ENCODE assay signal across 8 cellular contexts in genomic region chr9:33517373-33517772, GRCh38. TPM values are rescaled to one million over a fixed set of nuclear protein-coding genes. Genes with fewer than 3 reads are reported as not detected.
DNase-seq lines count a peak whose midpoint lies in the region; ATAC-seq and TF ChIP-seq lines count a peak whose summit lies in the region.

No MANE protein-coding gene starts in this region.

- H3K4me1 Mint-ChIP-seq in natural killer cell (no peaks in the 10 kb centered on the region), chondrocyte (ENCODE audit: low read depth) (peaks cover 10% of the 10 kb centered on the region)
- H3K4me1 Mint-ChIP-seq in natural killer cell treated with Interleukin-12 subunit alpha and Interleukin-12 subunit beta and Interleukin-15 and Interleukin-18, amount 100 ng/mL, for 72 hours (ENCODE audit: low read depth in 2 of 2): no peaks in the 10 kb centered on the region
- H3K4me1 Mint-ChIP-seq in activated naive CD8-positive, alpha-beta T cell treated with anti-CD3 and anti-CD28 coated beads for 36 hours: no peaks in the 10 kb centered on the region

- H3K27ac Mint-ChIP-seq in natural killer cell: no peak overlapping the region
- no peak overlapping the region for H3K27ac Mint-ChIP-seq in natural killer cell treated with Interleukin-12 subunit alpha and Interleukin-12 subunit beta and Interleukin-15 and Interleukin-18, amount 100 ng/mL, for 72 hours
- H3K27ac Mint-ChIP-seq in chondrocyte (ENCODE audit: unreplicated experiment): peak overlapping the region; percentile 45
- H3K27ac Mint-ChIP-seq in activated naive CD8-positive, alpha-beta T cell treated with anti-CD3 and anti-CD28 coated beads for 36 hours: no peak overlapping the region

- H3K27me3 Mint-ChIP-seq in natural killer cell (ENCODE audit: low read depth in 2 of 2) (peaks cover 21 to 28% of the 10 kb centered on the region in 2 donors), chondrocyte (ENCODE audit: low read depth) (no peaks in the 10 kb centered on the region)
- peaks cover 14 to 18% of the 10 kb centered on the region in 2 donors for H3K27me3 Mint-ChIP-seq in natural killer cell treated with Interleukin-12 subunit alpha and Interleukin-12 subunit beta and Interleukin-15 and Interleukin-18, amount 100 ng/mL, for 72 hours
- H3K27me3 Mint-ChIP-seq in activated naive CD8-positive, alpha-beta T cell treated with anti-CD3 and anti-CD28 coated beads for 36 hours: peaks cover 27% of the 10 kb centered on the region

- DNase-seq in natural killer cell: no peak
- no peak for DNase-seq in natural killer cell treated with Interleukin-12 subunit alpha and Interleukin-12 subunit beta and Interleukin-15 and Interleukin-18, amount 100 ng/mL, for 72 hours (ENCODE audit: low spot score)
- DNase-seq in NCI-H748 (lab: John Stamatoyannopoulos, UW; ENCODE audit: unreplicated experiment): peak; percentile 54
- DNase-seq in chondrocyte (ENCODE audit: low spot score): no peak
- DNase-seq in myocyte (ENCODE audit: low read depth): peak; percentile 54
- no peak for DNase-seq in GF-D8 (lab: John Stamatoyannopoulos, UW)
- DNase-seq in activated naive CD8-positive, alpha-beta T cell treated with anti-CD3 and anti-CD28 coated beads for 36 hours: no peak
- DNase-seq in stimulated activated CD4-positive, alpha-beta T cell treated with anti-CD3 and anti-CD28 coated beads, Interleukin-2, amount 100 ng/mL, for 24 hours: no peak

- no peaks in the 10 kb centered on the region for H3K36me3 Mint-ChIP-seq in natural killer cell
- no peaks in the 10 kb centered on the region for H3K36me3 Mint-ChIP-seq in natural killer cell treated with Interleukin-12 subunit alpha and Interleukin-12 subunit beta and Interleukin-15 and Interleukin-18, amount 100 ng/mL, for 72 hours
- no peaks in the 10 kb centered on the region for H3K36me3 Mint-ChIP-seq in chondrocyte (ENCODE audit: low read depth)
- H3K36me3 Mint-ChIP-seq in activated naive CD8-positive, alpha-beta T cell treated with anti-CD3 and anti-CD28 coated beads for 36 hours: no peaks in the 10 kb centered on the region

- H3K9me3 Mint-ChIP-seq in natural killer cell (no peaks in the 10 kb centered on the region), chondrocyte (ENCODE audit: low read depth) (peaks cover 5% of the 10 kb centered on the region)
- H3K9me3 Mint-ChIP-seq in natural killer cell treated with Interleukin-12 subunit alpha and Interleukin-12 subunit beta and Interleukin-15 and Interleukin-18, amount 100 ng/mL, for 72 hours: no peaks in the 10 kb centered on the region
- no peaks in the 10 kb centered on the region for H3K9me3 Mint-ChIP-seq in activated naive CD8-positive, alpha-beta T cell treated with anti-CD3 and anti-CD28 coated beads for 36 hours

- no peak overlapping the region for H3K4me3 Mint-ChIP-seq in natural killer cell
- no peak overlapping the region for H3K4me3 Mint-ChIP-seq in natural killer cell treated with Interleukin-12 subunit alpha and Interleukin-12 subunit beta and Interleukin-15 and Interleukin-18, amount 100 ng/mL, for 72 hours
- no peak overlapping the region for H3K4me3 Mint-ChIP-seq in chondrocyte (ENCODE audit: unreplicated experiment)
- no peak overlapping the region for H3K4me3 Mint-ChIP-seq in activated naive CD8-positive, alpha-beta T cell treated with anti-CD3 and anti-CD28 coated beads for 36 hours

- ATAC-seq in natural killer cell: no peak
- ATAC-seq in natural killer cell treated with Interleukin-12 subunit alpha and Interleukin-12 subunit beta and Interleukin-15 and Interleukin-18, amount 100 ng/mL, for 72 hours: no peak

- intact Hi-C loops in natural killer cell (cut with micrococcal nuclease): no loop called here

- peak; percentile 37 for TF ChIP-seq CTCF in natural killer cell (IDR thresholded peaks at IDR 0.05)
- TF ChIP-seq CTCF in chondrocyte (IDR thresholded peaks at IDR 0.05): peak; percentile 82

RNA-seq across cellular contexts. Expression of gene ANKRD18B, which starts 6.7 kb away (rescaled TPM):
- total RNA-seq in natural killer cell (under 1 TPM in 1 of 3 donors, not detected in 2; 0.13 TPM), chondrocyte (1.4 to 2.3 TPM (median 2.2 TPM) in 3 replicates), myocyte (11.7 and 15.1 TPM in 2 replicates)
- 1 to 10 TPM in 1 of 2 donors, not detected in 1; 3.9 TPM for total RNA-seq in natural killer cell treated with Interleukin-12 subunit alpha and Interleukin-12 subunit beta and Interleukin-15 and Interleukin-18, amount 100 ng/mL, for 72 hours
- 2.7 TPM for polyA plus RNA-seq in myocyte (2012)
- total RNA-seq in activated naive CD8-positive, alpha-beta T cell treated with anti-CD3 and anti-CD28 coated beads for 36 hours: under 1 TPM; 0.14 to 0.56 TPM

RNA-seq across cellular contexts. Expression of gene NOL6, which starts 43.6 kb away (rescaled TPM):
- total RNA-seq in natural killer cell (10 to 100 TPM; 34.2 to 42.2 (median 38.2) TPM), chondrocyte (30.4 to 48.1 TPM (median 31.1 TPM) in 3 replicates), myocyte (32.3 and 33.5 TPM in 2 replicates)
- 100 to 1,000 TPM in 1 of 2 donors, 10 to 100 TPM in 1; 48.3 to 104 TPM for total RNA-seq in natural killer cell treated with Interleukin-12 subunit alpha and Interleukin-12 subunit beta and Interleukin-15 and Interleukin-18, amount 100 ng/mL, for 72 hours
- 29.2 TPM for polyA plus RNA-seq in myocyte (2012)
- 10 to 100 TPM; 80.8 to 82.2 TPM for total RNA-seq in activated naive CD8-positive, alpha-beta T cell treated with anti-CD3 and anti-CD28 coated beads for 36 hours

Comparison
In these comparisons a context has a peak if more than half of its experiments do, and no peak if none do; other contexts are left out.
1. DNase-seq: peak in NCI-H748 (single experiment) and myocyte (single experiment); none in natural killer cell (single experiment), natural killer cell treated with Interleukin-12 subunit alpha and Interleukin-12 subunit beta and Interleukin-15 and Interleukin-18, amount 100 ng/mL, for 72 hours (single experiment), chondrocyte (single experiment), GF-D8 (single experiment), activated naive CD8-positive, alpha-beta T cell treated with anti-CD3 and anti-CD28 coated beads for 36 hours (single experiment) and stimulated activated CD4-positive, alpha-beta T cell treated with anti-CD3 and anti-CD28 coated beads, Interleukin-2, amount 100 ng/mL, for 24 hours (0 of 2).